ENCODE assay signal across 16 cellular contexts in genomic region chr12:2276288-2276842, GRCh38.
"Had no signal": no experiment of that assay in that cellular context is flagged by ENCODE, and none has a peak within 500 bp of the region (broad histone marks: within the 10 kb centered on the region; RNA-seq: fewer than 3 reads in every experiment).

No MANE protein-coding gene starts in this region.

- H3K4me1 ChIP-seq: pancreas, right lobe of liver, spleen, tibial nerve had no signal

- DNase-seq: effector memory CD8-positive, alpha-beta T cell; kidney; left cardiac atrium; midbrain; naive B cell; occipital lobe; pancreas; right lobe of liver; spleen; stimulated activated CD4-positive, alpha-beta T cell treated with anti-CD3 and anti-CD28 coated beads, Interleukin-15, amount 100 ng/mL, for 24 hours; stimulated activated CD4-positive, alpha-beta T cell treated with anti-CD3 and anti-CD28 coated beads, Interleukin-1b, Interleukin-23, amount 100 ng/mL, for 48 hours; stimulated activated CD4-positive, alpha-beta T cell treated with anti-CD3 and anti-CD28 coated beads, Interleukin-4, amount 100 ng/mL, for 24 hours had no signal

- H3K27me3 ChIP-seq: esophagus muscularis mucosa, pancreas, right lobe of liver, spleen, tibial nerve had no signal

- H3K4me3 ChIP-seq: esophagus muscularis mucosa, pancreas, right lobe of liver, spleen, tibial nerve had no signal

- H3K36me3 ChIP-seq: esophagus muscularis mucosa, pancreas, right lobe of liver, spleen, tibial nerve had no signal

- ATAC-seq: effector memory CD8-positive, alpha-beta T cell; left cardiac atrium; pancreas; right lobe of liver; stimulated activated memory B cell treated with anti-CD40 and anti-IgM and Interleukin-4, amounts not matched to agents 10 μg/mL and 1 μg/mL and 100 μg/mL, for 72 hours had no signal

- H3K9me3 ChIP-seq: esophagus muscularis mucosa, pancreas, right lobe of liver, tibial nerve had no signal

- H3K27ac ChIP-seq: epithelial cell of prostate, pancreas, right lobe of liver, spleen, tibial nerve had no signal
